In genomic region chr7:106693659-106694353, GRCh38 we compare ENCODE assay signal across 14 cellular contexts. TPM values are rescaled to one million over a fixed set of nuclear protein-coding genes. Genes with fewer than 3 reads are reported as not detected.
A peak's percentile ranks its signal among the peaks of the same experiment; 100 is the strongest.
DNase-seq lines count a peak whose midpoint lies in the region; ATAC-seq and TF ChIP-seq lines count a peak whose summit lies in the region.
"Had no signal": no experiment of that assay in that cellular context is flagged by ENCODE, and none has a peak within 500 bp of the region (broad histone marks: within the 10 kb centered on the region; RNA-seq: fewer than 3 reads in every experiment).

No MANE protein-coding gene starts in this region.

- H3K9me3 ChIP-seq in DND-41 (ENCODE audit: insufficient read depth, low read length, severe bottlenecking) (no peaks in the 10 kb centered on the region), lung (ENCODE audit: control insufficient read depth in 2 of 2, insufficient read depth in 1 of 2, low read length in 1 of 2) (no peaks in the 10 kb centered on the region), gastroesophageal sphincter (no peaks in the 10 kb centered on the region)
- H3K9me3 ChIP-seq: Caco-2, ovary had no signal

- H3K4me1 ChIP-seq in DND-41 (ENCODE audit: insufficient read depth, low read length) = peaks cover 8% of the 10 kb centered on the region; the same call in 1 of the 2 replicates
- H3K4me1 ChIP-seq in lung (ENCODE audit: control insufficient read depth in 2 of 2, insufficient read depth in 2 of 2, low read length in 2 of 2) = no peaks in the 10 kb centered on the region
- H3K4me1 ChIP-seq in gastroesophageal sphincter = no peaks in the 10 kb centered on the region
- H3K4me1 ChIP-seq: Caco-2, sigmoid colon had no signal

- DNase-seq in DND-41 (no peak), LHCN-M2 (ENCODE audit: low read depth) (peak; percentile 46), astrocyte of the hippocampus (ENCODE audit: low read depth, low spot score) (peak; percentile 46), lung (ENCODE audit: low spot score) (no peak), Ammon's horn (ENCODE audit: low spot score) (no peak)
- no peak for DNase-seq in activated CD4-positive, alpha-beta T cell treated with anti-CD3 and anti-CD28 coated beads for 1 hour
- DNase-seq: Caco-2, NCI-H187, NCI-H345, ovary, SHP77, sigmoid colon had no signal

- WGBS in lung, 2 donors = 24 to 50% methylated on average over 4 of the region's 4 CpGs
- 66 to 71% methylated on average over 4 of the region's 4 CpGs for WGBS in gastroesophageal sphincter (ENCODE audit: low coverage in 1 of 2), 2 donors

- no peak overlapping the region for H2AFZ ChIP-seq in DND-41 (ENCODE audit: low read depth, low read length)

- no peaks in the 10 kb centered on the region for H3K79me2 ChIP-seq in DND-41 (ENCODE audit: insufficient read depth, low read length)

- no peak overlapping the region for H3K4me3 ChIP-seq in DND-41 (ENCODE audit: low read depth in 1 of 2, low read length in 2 of 2)
- no peak overlapping the region for H3K4me3 ChIP-seq in lung
- no peak overlapping the region for H3K4me3 ChIP-seq in gastroesophageal sphincter
- H3K4me3 ChIP-seq: ovary, sigmoid colon had no signal

- no peak overlapping the region for H3K9ac ChIP-seq in DND-41 (ENCODE audit: low read depth, low read length)

- no peak overlapping the region for H3K4me2 ChIP-seq in DND-41 (ENCODE audit: insufficient read depth, low read length)

- H3K27ac ChIP-seq in DND-41 (ENCODE audit: low read length) = no peak overlapping the region
- H3K27ac ChIP-seq in lung (ENCODE audit: low read depth in 1 of 2, low read length in 1 of 2) = no peak overlapping the region
- no peak overlapping the region for H3K27ac ChIP-seq in gastroesophageal sphincter
- H3K27ac ChIP-seq: ovary, sigmoid colon had no signal

- H3K27me3 ChIP-seq in DND-41 (ENCODE audit: insufficient read depth, low read length, poor library complexity) (no peaks in the 10 kb centered on the region), lung (ENCODE audit: control insufficient read depth, insufficient read depth) (no peaks in the 10 kb centered on the region), gastroesophageal sphincter (no peaks in the 10 kb centered on the region)
- H3K27me3 ChIP-seq: ovary, sigmoid colon had no signal

- TF ChIP-seq CTCF in DND-41 (IDR thresholded peaks at IDR 0.05; ENCODE audit: borderline replicate concordance, extremely low read depth, low read length, poor library complexity, severe bottlenecking) = no peak
- no peak for TF ChIP-seq CTCF in lung (IDR thresholded peaks at IDR 0.05; ENCODE audit: control extremely low read depth, extremely low read depth)
- no peak for TF ChIP-seq CTCF in gastroesophageal sphincter (IDR thresholded peaks at IDR 0.05)

- TF ChIP-seq POLR2A in gastroesophageal sphincter (IDR thresholded peaks at IDR 0.05) = no peak

- no peak for TF ChIP-seq EP300 in gastroesophageal sphincter (IDR thresholded peaks at IDR 0.05)

- H3K36me3 ChIP-seq in DND-41 (ENCODE audit: insufficient read depth, low read length) (no peaks in the 10 kb centered on the region), lung (ENCODE audit: control insufficient read depth in 2 of 2, insufficient read depth in 2 of 2, low read length in 2 of 2) (no peaks in the 10 kb centered on the region), gastroesophageal sphincter (no peaks in the 10 kb centered on the region)
- H3K36me3 ChIP-seq: ovary, sigmoid colon had no signal

- H4K20me1 ChIP-seq in DND-41 (ENCODE audit: insufficient read depth, low read length) = no peaks in the 10 kb centered on the region

- ATAC-seq in DND-41 (ENCODE audit: insufficient read depth, low read depth) (peak; percentile 35; the same call in 1 of the 3 replicates), lung (ENCODE audit: insufficient read depth, low FRiP score) (peak; percentile 27), gastroesophageal sphincter (no peak), HG02571 (IDR thresholded peaks at IDR 0.05; ENCODE audit: unreplicated experiment) (no peak)

RNA-seq across cellular contexts. Expression of gene CCDC71L, which starts 32.8 kb away (rescaled TPM):
- total RNA-seq in LHCN-M2 (2014; rRNA removed) (44.4 and 54.9 TPM in 2 replicates), lung (10 to 100 TPM in 1 of 2 donors, 1 to 10 TPM in 1; 8.5 to 32.4 TPM), gastroesophageal sphincter (10 to 100 TPM; 24.0 to 80.1 (median 32.2) TPM)
- polyA plus RNA-seq in LHCN-M2 (2012) = 26.7 TPM
- 10 to 100 TPM; 14.4 to 47.6 TPM for polyA plus RNA-seq in lung

Comparison
In these comparisons a context has a peak if more than half of its experiments do, and no peak if none do; other contexts are left out.
1. ATAC-seq: peak in DND-41 (single experiment) and lung (single experiment); none in gastroesophageal sphincter (single experiment) and HG02571 (single experiment).
2. DNase-seq: peak in LHCN-M2 (single experiment) and astrocyte of the hippocampus (single experiment); none in DND-41 (single experiment), lung (single experiment), activated CD4-positive, alpha-beta T cell treated with anti-CD3 and anti-CD28 coated beads for 1 hour (single experiment) and Ammon's horn (single experiment).